Comparison of ENCODE assay signal across 8 cellular contexts in the genomic region with DNA sequence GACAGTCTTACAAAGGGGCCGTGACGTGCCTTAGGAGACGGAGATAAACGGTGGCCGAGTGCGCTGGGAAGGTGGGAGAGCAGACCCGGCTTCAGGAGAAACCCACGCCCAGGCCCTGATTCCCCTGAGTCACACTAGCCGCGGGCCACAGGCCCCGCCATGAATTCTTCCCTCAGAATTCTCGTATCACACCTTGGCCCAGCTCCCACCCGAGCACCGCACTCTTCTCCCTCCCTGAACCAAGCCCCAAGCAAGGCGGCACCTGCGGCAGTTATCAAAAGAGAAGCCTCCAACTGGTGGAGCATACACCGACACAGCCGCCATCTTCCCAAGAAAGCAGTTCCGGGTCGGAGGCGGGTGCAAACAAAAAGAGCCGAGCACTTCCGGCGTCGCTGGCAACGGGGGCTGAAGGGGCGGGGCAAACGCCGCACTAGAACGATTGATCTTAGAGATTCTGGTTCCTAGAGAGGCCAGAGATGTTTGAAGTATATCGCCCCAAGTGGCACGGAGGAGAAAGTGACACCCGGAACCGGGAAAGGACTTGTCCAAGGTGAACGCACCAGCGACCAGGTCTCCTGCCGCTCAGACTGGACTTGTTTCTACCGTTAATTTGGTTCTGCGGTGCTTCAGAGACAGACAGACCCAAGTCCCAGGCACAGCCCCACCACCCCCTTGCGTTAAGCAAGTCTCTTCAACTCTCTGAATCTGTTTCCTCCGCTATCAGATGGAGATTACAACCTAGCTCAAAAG. TPM values are rescaled to one million over a fixed set of nuclear protein-coding genes. Genes with fewer than 3 reads are reported as not detected.
DNase-seq lines count a peak whose midpoint lies in the region; ATAC-seq and TF ChIP-seq lines count a peak whose summit lies in the region.

A gene (minus strand): TSS at position 341 of the 750 bp plus-strand sequence. CDS start 17 bp downstream, at position 324.

- H3K36me3 ChIP-seq in ovary (no peaks in the 10 kb centered on the region), tibial artery (peaks cover 39% of the 10 kb centered on the region in 3 donors)

- no peaks in the 10 kb centered on the region for H3K9me3 ChIP-seq in ovary
- no peaks in the 10 kb centered on the region for H3K9me3 ChIP-seq in tibial artery

- H3K27ac ChIP-seq in ovary (no peak within 1 kb of the TSS), tibial artery (peak within 1 kb of the TSS; percentile 63 to 70)

- H3K36me3 Mint-ChIP-seq in activated naive CD8-positive, alpha-beta T cell treated with anti-CD3 and anti-CD28 coated beads for 36 hours, result peaks cover 42% of the 10 kb centered on the region

- peaks cover 34% of the 10 kb centered on the region for H3K4me1 Mint-ChIP-seq in activated naive CD8-positive, alpha-beta T cell treated with anti-CD3 and anti-CD28 coated beads for 36 hours

- peak; percentile 79 for TF ChIP-seq CTCF in GM10266 (IDR thresholded peaks at IDR 0.05; ENCODE audit: control insufficient read depth, insufficient read depth, low read depth, missing control alignments)
- peak; percentile 75 to 82 (median 75) for TF ChIP-seq CTCF in ovary (IDR thresholded peaks at IDR 0.05)
- TF ChIP-seq CTCF in tibial artery (IDR thresholded peaks at IDR 0.05), result peak; percentile 76 to 81

- H3K9me3 Mint-ChIP-seq in activated naive CD8-positive, alpha-beta T cell treated with anti-CD3 and anti-CD28 coated beads for 36 hours, result no peaks in the 10 kb centered on the region

- peak within 1 kb of the TSS; percentile 98 for H3K27ac Mint-ChIP-seq in activated naive CD8-positive, alpha-beta T cell treated with anti-CD3 and anti-CD28 coated beads for 36 hours

- H3K4me3 Mint-ChIP-seq in activated naive CD8-positive, alpha-beta T cell treated with anti-CD3 and anti-CD28 coated beads for 36 hours, result peak within 1 kb of the TSS; percentile 98

- H3K4me3 ChIP-seq in ovary, result peak within 1 kb of the TSS; percentile 62
- peak within 1 kb of the TSS; percentile 92 to 95 for H3K4me3 ChIP-seq in tibial artery

- no peaks in the 10 kb centered on the region for H3K27me3 Mint-ChIP-seq in activated naive CD8-positive, alpha-beta T cell treated with anti-CD3 and anti-CD28 coated beads for 36 hours

- TF ChIP-seq POLR2A in ovary (IDR thresholded peaks at IDR 0.05), result peak; percentile 23

- intact Hi-C loops in head of caudate nucleus (cut with DNase I), result loop anchor here (5.0 kb wide), 1 partner anchor 122 kb away; no protein-coding TSS in a partner anchor
- intact Hi-C loops in ovary (cut with DNase I), result loop anchor here in 1 of 4 donors (5.0 kb wide), 1 partner anchor 122 kb away; no protein-coding TSS in a partner anchor
- intact Hi-C loops in tibial artery (cut with DNase I; ENCODE audit: low total_unique reads), result loop anchor here (5.0 kb wide), 1 partner anchor 357 kb away; a partner anchor contains a TSS

- H3K4me1 ChIP-seq in ovary (ENCODE audit: insufficient read depth) (peaks cover 6% of the 10 kb centered on the region), tibial artery (peaks cover 0 to 16% (median 12%) of the 10 kb centered on the region in 4 donors)

- TF ChIP-seq EP300 in ovary (IDR thresholded peaks at IDR 0.05), result no peak

- peak; percentile 89 for ATAC-seq in HG02610 (IDR thresholded peaks at IDR 0.05; ENCODE audit: unreplicated experiment)

- DNase-seq in GM10266 (ENCODE audit: extremely low spot score), result peak; percentile 90
- DNase-seq in NCI-H1092 treated with DMSO at 0.1 percent for 48 hours (lab: John Stamatoyannopoulos, UW), result peak; percentile 96
- DNase-seq in SKM-1 treated with dmso at 0.1 percent for 144 hours (lab: John Stamatoyannopoulos, UW; ENCODE audit: unreplicated experiment), result peak; percentile 97
- DNase-seq in activated naive CD8-positive, alpha-beta T cell treated with anti-CD3 and anti-CD28 coated beads for 36 hours, result peak; percentile 94
- DNase-seq in head of caudate nucleus, result peak; percentile 91 to 99 (median 96)
- peak; percentile 94 to 98 (median 96) for DNase-seq in ovary
- DNase-seq in tibial artery, result peak; percentile 96 to 97

- H3K27me3 ChIP-seq in ovary (no peaks in the 10 kb centered on the region), tibial artery (no peaks in the 10 kb centered on the region)

- 5 to 7% (median 6%) methylated on average over 41 of the region's 41 CpGs for WGBS in ovary, 3 donors

RNA-seq across cellular contexts. Expression of the gene that starts here (rescaled TPM):
- total RNA-seq in activated naive CD8-positive, alpha-beta T cell treated with anti-CD3 and anti-CD28 coated beads for 36 hours, result 100 to 1,000 TPM; 191 to 199 TPM
- 100 to 1,000 TPM in 1 of 7 donors, 10 to 100 TPM in 6; 88.0 to 102 (median 92.7) TPM for total RNA-seq in ovary
- polyA plus RNA-seq in ovary, result 100 to 1,000 TPM; 153 to 211 TPM

Comparison
In these comparisons a context has a peak if more than half of its experiments do, and no peak if none do; other contexts are left out.
1. H3K27ac ChIP-seq: peak in tibial artery (2 of 2); none in ovary (0 of 2).
2. Peak in every context shown above with its lines, with median percentiles within 50 percentile points of each other: DNase-seq and CTCF ChIP-seq.